ENCODE assay signal across 1 cellular context in genomic region chr11:830295-831131, GRCh38.
TF ChIP-seq lines count a peak whose summit lies in the region.

No MANE protein-coding gene starts in this region.

TF ChIP-seq in HepG2, 621 proteins besides CTCF, POLR2A, EP300 and RAD21 (continued from another document and continues in another):
- TF ChIP-seq ZNF512 (CRISPR knock-in tag; IDR thresholded peaks at IDR 0.05) (no peak), RBM39 (IDR thresholded peaks at IDR 0.05; ENCODE audit: low read depth, low read length, poor library complexity, severe bottlenecking) (peak; percentile 71), PRPF4 (IDR thresholded peaks at IDR 0.05; ENCODE audit: low read depth, low read length, poor library complexity, severe bottlenecking) (no peak), ZBTB38 (CRISPR knock-in tag; IDR thresholded peaks at IDR 0.05) (no peak), RARG (CRISPR knock-in tag; IDR thresholded peaks at IDR 0.05; ENCODE audit: low read depth) (no peak), NPAS2 (CRISPR knock-in tag; IDR thresholded peaks at IDR 0.05; ENCODE audit: borderline replicate concordance) (no peak), SIN3A (IDR thresholded peaks at IDR 0.05; ENCODE audit: borderline replicate concordance, low read depth, low read length) (no peak), BHLHE40 (IDR thresholded peaks at IDR 0.05; ENCODE audit: low read length) (no peak), ZNF530 (CRISPR knock-in tag; IDR thresholded peaks at IDR 0.05; ENCODE audit: low read depth) (no peak), ZNF225 (CRISPR knock-in tag; IDR thresholded peaks at IDR 0.05) (no peak), ZNF558 (CRISPR knock-in tag; IDR thresholded peaks at IDR 0.05; ENCODE audit: borderline replicate concordance) (peak; percentile 28; the same call in 1 of the 2 replicates), ZBTB25 (CRISPR knock-in tag; IDR thresholded peaks at IDR 0.05) (no peak), SIX1 (CRISPR knock-in tag; IDR thresholded peaks at IDR 0.05; ENCODE audit: borderline replicate concordance) (no peak), ZFYVE20 (CRISPR knock-in tag; IDR thresholded peaks at IDR 0.05; ENCODE audit: borderline replicate concordance, low read depth) (no peak), RFX5 (IDR thresholded peaks at IDR 0.05; ENCODE audit: low read depth, low read length) (no peak), MEIS1 (CRISPR knock-in tag; IDR thresholded peaks at IDR 0.05; ENCODE audit: borderline replicate concordance) (0 out of 2 replicates have a peak, but pooled peaks have one; percentile 39), HNRNPH1 (optimal IDR thresholded peaks at IDR 0.05; ENCODE audit: low read depth, low read length) (no peak), ZNF709 (CRISPR knock-in tag; IDR thresholded peaks at IDR 0.05) (no peak), SMYD3 (CRISPR knock-in tag; IDR thresholded peaks at IDR 0.05) (no peak), ZNF17 (CRISPR knock-in tag; IDR thresholded peaks at IDR 0.05) (no peak), ZNF563 (CRISPR knock-in tag; IDR thresholded peaks at IDR 0.05) (no peak), HNF1A (IDR thresholded peaks at IDR 0.05; ENCODE audit: low read depth) (no peak), HNF1A (CRISPR knock-in tag; IDR thresholded peaks at IDR 0.05; ENCODE audit: borderline replicate concordance) (no peak), BORCS8-MEF2B (CRISPR knock-in tag; IDR thresholded peaks at IDR 0.05) (no peak), ZMAT3 (CRISPR knock-in tag; conservative IDR thresholded peaks at IDR 0.05) (no peak), CAMTA2 (CRISPR knock-in tag; IDR thresholded peaks at IDR 0.05; ENCODE audit: borderline replicate concordance) (no peak), TCF7L2 (IDR thresholded peaks at IDR 0.05; ENCODE audit: low read depth, low read length) (no peak), KLF12 (CRISPR knock-in tag; IDR thresholded peaks at IDR 0.05; ENCODE audit: borderline replicate concordance) (no peak), KMT2B (CRISPR knock-in tag; IDR thresholded peaks at IDR 0.05) (no peak), ZKSCAN8 (CRISPR knock-in tag; IDR thresholded peaks at IDR 0.05; ENCODE audit: borderline replicate concordance) (no peak), ZNF660 (CRISPR knock-in tag; IDR thresholded peaks at IDR 0.05; ENCODE audit: borderline replicate concordance, low read depth) (no peak), U2AF2 (IDR thresholded peaks at IDR 0.05; ENCODE audit: low read depth, low read length) (no peak), HNRNPUL1 (IDR thresholded peaks at IDR 0.05; ENCODE audit: low read depth, low read length) (no peak), NCOA1 (CRISPR knock-in tag; IDR thresholded peaks at IDR 0.05) (0 out of 2 replicates have a peak, but pooled peaks have one; percentile 22), U2AF1 (optimal IDR thresholded peaks at IDR 0.05; ENCODE audit: low read depth, low read length) (no peak), POLR2G (IDR thresholded peaks at IDR 0.05; ENCODE audit: low read depth, low read length) (peak; percentile 59), ZNF276 (CRISPR knock-in tag; IDR thresholded peaks at IDR 0.05; ENCODE audit: low read depth) (0 out of 2 replicates have a peak, but pooled peaks have one; percentile 22), MTF2 (CRISPR knock-in tag; IDR thresholded peaks at IDR 0.05; ENCODE audit: borderline replicate concordance) (peak; percentile 60; the same call in 1 of the 2 replicates), HOXA3 (CRISPR knock-in tag; IDR thresholded peaks at IDR 0.05) (peak; percentile 12; the same call in 1 of the 2 replicates), NCOA2 (CRISPR knock-in tag; IDR thresholded peaks at IDR 0.05) (no peak), CHD4 (IDR thresholded peaks at IDR 0.05; ENCODE audit: borderline replicate concordance, low read length) (no peak), MLX (CRISPR knock-in tag; IDR thresholded peaks at IDR 0.05) (no peak), PHF21A (CRISPR knock-in tag; IDR thresholded peaks at IDR 0.05) (peak; percentile 18; the same call in 1 of the 2 replicates)
- TF ChIP-seq, protein P1, sequence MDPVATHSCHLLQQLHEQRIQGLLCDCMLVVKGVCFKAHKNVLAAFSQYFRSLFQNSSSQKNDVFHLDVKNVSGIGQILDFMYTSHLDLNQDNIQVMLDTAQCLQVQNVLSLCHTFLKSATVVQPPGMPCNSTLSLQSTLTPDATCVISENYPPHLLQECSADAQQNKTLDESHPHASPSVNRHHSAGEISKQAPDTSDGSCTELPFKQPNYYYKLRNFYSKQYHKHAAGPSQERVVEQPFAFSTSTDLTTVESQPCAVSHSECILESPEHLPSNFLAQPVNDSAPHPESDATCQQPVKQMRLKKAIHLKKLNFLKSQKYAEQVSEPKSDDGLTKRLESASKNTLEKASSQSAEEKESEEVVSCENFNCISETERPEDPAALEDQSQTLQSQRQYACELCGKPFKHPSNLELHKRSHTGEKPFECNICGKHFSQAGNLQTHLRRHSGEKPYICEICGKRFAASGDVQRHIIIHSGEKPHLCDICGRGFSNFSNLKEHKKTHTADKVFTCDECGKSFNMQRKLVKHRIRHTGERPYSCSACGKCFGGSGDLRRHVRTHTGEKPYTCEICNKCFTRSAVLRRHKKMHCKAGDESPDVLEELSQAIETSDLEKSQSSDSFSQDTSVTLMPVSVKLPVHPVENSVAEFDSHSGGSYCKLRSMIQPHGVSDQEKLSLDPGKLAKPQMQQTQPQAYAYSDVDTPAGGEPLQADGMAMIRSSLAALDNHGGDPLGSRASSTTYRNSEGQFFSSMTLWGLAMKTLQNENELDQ (CRISPR knock-in tag; IDR thresholded peaks at IDR 0.05; ENCODE audit: borderline replicate concordance) = no peak
- TF ChIP-seq, protein P2, sequence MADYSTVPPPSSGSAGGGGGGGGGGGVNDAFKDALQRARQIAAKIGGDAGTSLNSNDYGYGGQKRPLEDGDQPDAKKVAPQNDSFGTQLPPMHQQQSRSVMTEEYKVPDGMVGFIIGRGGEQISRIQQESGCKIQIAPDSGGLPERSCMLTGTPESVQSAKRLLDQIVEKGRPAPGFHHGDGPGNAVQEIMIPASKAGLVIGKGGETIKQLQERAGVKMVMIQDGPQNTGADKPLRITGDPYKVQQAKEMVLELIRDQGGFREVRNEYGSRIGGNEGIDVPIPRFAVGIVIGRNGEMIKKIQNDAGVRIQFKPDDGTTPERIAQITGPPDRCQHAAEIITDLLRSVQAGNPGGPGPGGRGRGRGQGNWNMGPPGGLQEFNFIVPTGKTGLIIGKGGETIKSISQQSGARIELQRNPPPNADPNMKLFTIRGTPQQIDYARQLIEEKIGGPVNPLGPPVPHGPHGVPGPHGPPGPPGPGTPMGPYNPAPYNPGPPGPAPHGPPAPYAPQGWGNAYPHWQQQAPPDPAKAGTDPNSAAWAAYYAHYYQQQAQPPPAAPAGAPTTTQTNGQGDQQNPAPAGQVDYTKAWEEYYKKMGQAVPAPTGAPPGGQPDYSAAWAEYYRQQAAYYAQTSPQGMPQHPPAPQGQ (CRISPR knock-in tag; IDR thresholded peaks at IDR 0.05; ENCODE audit: borderline replicate concordance) = no peak
- TF ChIP-seq, protein P3, sequence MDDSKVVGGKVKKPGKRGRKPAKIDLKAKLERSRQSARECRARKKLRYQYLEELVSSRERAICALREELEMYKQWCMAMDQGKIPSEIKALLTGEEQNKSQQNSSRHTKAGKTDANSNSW (CRISPR knock-in tag; IDR thresholded peaks at IDR 0.05; ENCODE audit: borderline replicate concordance) = no peak
- TF ChIP-seq, protein P4, sequence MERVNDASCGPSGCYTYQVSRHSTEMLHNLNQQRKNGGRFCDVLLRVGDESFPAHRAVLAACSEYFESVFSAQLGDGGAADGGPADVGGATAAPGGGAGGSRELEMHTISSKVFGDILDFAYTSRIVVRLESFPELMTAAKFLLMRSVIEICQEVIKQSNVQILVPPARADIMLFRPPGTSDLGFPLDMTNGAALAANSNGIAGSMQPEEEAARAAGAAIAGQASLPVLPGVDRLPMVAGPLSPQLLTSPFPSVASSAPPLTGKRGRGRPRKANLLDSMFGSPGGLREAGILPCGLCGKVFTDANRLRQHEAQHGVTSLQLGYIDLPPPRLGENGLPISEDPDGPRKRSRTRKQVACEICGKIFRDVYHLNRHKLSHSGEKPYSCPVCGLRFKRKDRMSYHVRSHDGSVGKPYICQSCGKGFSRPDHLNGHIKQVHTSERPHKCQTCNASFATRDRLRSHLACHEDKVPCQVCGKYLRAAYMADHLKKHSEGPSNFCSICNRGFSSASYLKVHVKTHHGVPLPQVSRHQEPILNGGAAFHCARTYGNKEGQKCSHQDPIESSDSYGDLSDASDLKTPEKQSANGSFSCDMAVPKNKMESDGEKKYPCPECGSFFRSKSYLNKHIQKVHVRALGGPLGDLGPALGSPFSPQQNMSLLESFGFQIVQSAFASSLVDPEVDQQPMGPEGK (CRISPR knock-in tag; IDR thresholded peaks at IDR 0.05) = no peak
- TF ChIP-seq, protein P5, sequence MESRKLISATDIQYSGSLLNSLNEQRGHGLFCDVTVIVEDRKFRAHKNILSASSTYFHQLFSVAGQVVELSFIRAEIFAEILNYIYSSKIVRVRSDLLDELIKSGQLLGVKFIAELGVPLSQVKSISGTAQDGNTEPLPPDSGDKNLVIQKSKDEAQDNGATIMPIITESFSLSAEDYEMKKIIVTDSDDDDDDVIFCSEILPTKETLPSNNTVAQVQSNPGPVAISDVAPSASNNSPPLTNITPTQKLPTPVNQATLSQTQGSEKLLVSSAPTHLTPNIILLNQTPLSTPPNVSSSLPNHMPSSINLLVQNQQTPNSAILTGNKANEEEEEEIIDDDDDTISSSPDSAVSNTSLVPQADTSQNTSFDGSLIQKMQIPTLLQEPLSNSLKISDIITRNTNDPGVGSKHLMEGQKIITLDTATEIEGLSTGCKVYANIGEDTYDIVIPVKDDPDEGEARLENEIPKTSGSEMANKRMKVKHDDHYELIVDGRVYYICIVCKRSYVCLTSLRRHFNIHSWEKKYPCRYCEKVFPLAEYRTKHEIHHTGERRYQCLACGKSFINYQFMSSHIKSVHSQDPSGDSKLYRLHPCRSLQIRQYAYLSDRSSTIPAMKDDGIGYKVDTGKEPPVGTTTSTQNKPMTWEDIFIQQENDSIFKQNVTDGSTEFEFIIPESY (CRISPR knock-in tag; IDR thresholded peaks at IDR 0.05) = no peak
